Comparison of ENCODE assay signal across 21 cellular contexts in genomic region chr1:205988585-205988995, GRCh38. TPM values are rescaled to one million over a fixed set of nuclear protein-coding genes. Genes with fewer than 3 reads are reported as not detected.
"Had no signal": no experiment of that assay in that cellular context is flagged by ENCODE, and none has a peak within 500 bp of the region (broad histone marks: within the 10 kb centered on the region; RNA-seq: fewer than 3 reads in every experiment).

No MANE protein-coding gene starts in this region.

- H3K27me3 ChIP-seq: brain microvascular endothelial cell, colonic mucosa, gastrocnemius medialis, tibial nerve, uterus had no signal

- ATAC-seq: activated CD8-positive, alpha-beta T cell treated with anti-CD3 and anti-CD28 coated beads, Interleukin-2, amount 10 ng/mL, durations not matched to agents 7 days and 5 days; activated naive CD8-positive, alpha-beta T cell treated with anti-CD3 and anti-CD28 coated beads, Interleukin-2, amount 50 U/mL, for 24 hours; esophagus mucosa had no signal

- DNase-seq: activated B cell treated with CpG ODN at 0.5 μM for 24 hours; activated CD4-positive, alpha-beta T cell treated with anti-CD3 and anti-CD28 coated beads, Interleukin-2, amount 10 ng/mL, durations not matched to agents 7 days and 5 days; activated CD8-positive, alpha-beta T cell treated with anti-CD3 and anti-CD28 coated beads, Interleukin-2, amount 10 ng/mL, durations not matched to agents 7 days and 5 days; activated naive CD4-positive, alpha-beta T cell treated with anti-CD3 and anti-CD28 coated beads for 36 hours; activated naive CD8-positive, alpha-beta T cell treated with anti-CD3 and anti-CD28 coated beads, Interleukin-2, amount 50 U/mL, for 24 hours; activated T-cell treated with anti-CD3 and anti-CD28 coated beads, Interleukin-2, amount 50 U/mL, for 24 hours; brain microvascular endothelial cell; colonic mucosa; gastrocnemius medialis; mammary epithelial cell; nephron progenitor cell; uterus had no signal

- H3K4me1 ChIP-seq: colonic mucosa, uterus had no signal

- H3K36me3 ChIP-seq: brain microvascular endothelial cell, colonic mucosa, gastrocnemius medialis, uterus had no signal

- FAIRE-seq: islet of Langerhans, TTC549 had no signal

- H3K27ac ChIP-seq: brain microvascular endothelial cell, colonic mucosa, gastrocnemius medialis, tibial nerve, uterus had no signal

- H3K4me3 ChIP-seq: colonic mucosa, gastrocnemius medialis, skin epidermis, tibial nerve, uterus had no signal

- H3K9me3 ChIP-seq: colonic mucosa, gastrocnemius medialis, tibial nerve, uterus had no signal

RNA-seq across cellular contexts. Expression of gene RAB7B, which starts 14.6 kb away (rescaled TPM):
- total RNA-seq: activated B cell treated with CpG ODN at 0.5 μM for 24 hours; activated CD4-positive, alpha-beta T cell treated with anti-CD3 and anti-CD28 coated beads, Interleukin-2, amount 10 ng/mL, durations not matched to agents 7 days and 5 days; activated CD8-positive, alpha-beta T cell treated with anti-CD3 and anti-CD28 coated beads, Interleukin-2, amount 10 ng/mL, durations not matched to agents 7 days and 5 days; activated naive CD4-positive, alpha-beta T cell treated with anti-CD3 and anti-CD28 coated beads for 36 hours; activated T-helper 2 cell treated with anti-CD3 and anti-CD28 coated beads, Interferon-gamma antibody, Interleukin-2, Interleukin-4, amounts not matched to agents 10 μg/mL and 5 μg/mL and 100 μg/mL, durations not matched to agents 14 hours and 24 hours and 36 hours had no signal

RNA-seq across cellular contexts. Expression of gene CTSE, which starts 35.1 kb away (rescaled TPM):
- total RNA-seq: activated B cell treated with CpG ODN at 0.5 μM for 24 hours; activated CD4-positive, alpha-beta T cell treated with anti-CD3 and anti-CD28 coated beads, Interleukin-2, amount 10 ng/mL, durations not matched to agents 7 days and 5 days; activated CD8-positive, alpha-beta T cell treated with anti-CD3 and anti-CD28 coated beads, Interleukin-2, amount 10 ng/mL, durations not matched to agents 7 days and 5 days; activated naive CD4-positive, alpha-beta T cell treated with anti-CD3 and anti-CD28 coated beads for 36 hours; activated T-helper 2 cell treated with anti-CD3 and anti-CD28 coated beads, Interferon-gamma antibody, Interleukin-2, Interleukin-4, amounts not matched to agents 10 μg/mL and 5 μg/mL and 100 μg/mL, durations not matched to agents 14 hours and 24 hours and 36 hours; gastrocnemius medialis; myocyte; omental fat pad; posterior vena cava; tibial nerve had no signal

RNA-seq across cellular contexts. Expression of gene SLC26A9, which starts 45.3 kb away (rescaled TPM):
- total RNA-seq: activated B cell treated with CpG ODN at 0.5 μM for 24 hours; activated CD4-positive, alpha-beta T cell treated with anti-CD3 and anti-CD28 coated beads, Interleukin-2, amount 10 ng/mL, durations not matched to agents 7 days and 5 days; activated CD8-positive, alpha-beta T cell treated with anti-CD3 and anti-CD28 coated beads, Interleukin-2, amount 10 ng/mL, durations not matched to agents 7 days and 5 days; activated naive CD4-positive, alpha-beta T cell treated with anti-CD3 and anti-CD28 coated beads for 36 hours; activated T-helper 2 cell treated with anti-CD3 and anti-CD28 coated beads, Interferon-gamma antibody, Interleukin-2, Interleukin-4, amounts not matched to agents 10 μg/mL and 5 μg/mL and 100 μg/mL, durations not matched to agents 14 hours and 24 hours and 36 hours; colonic mucosa; mammary epithelial cell; myocyte; posterior vena cava; tibial nerve; uterus had no signal
- polyA plus RNA-seq: mammary epithelial cell had no signal
